In the genomic region with DNA sequence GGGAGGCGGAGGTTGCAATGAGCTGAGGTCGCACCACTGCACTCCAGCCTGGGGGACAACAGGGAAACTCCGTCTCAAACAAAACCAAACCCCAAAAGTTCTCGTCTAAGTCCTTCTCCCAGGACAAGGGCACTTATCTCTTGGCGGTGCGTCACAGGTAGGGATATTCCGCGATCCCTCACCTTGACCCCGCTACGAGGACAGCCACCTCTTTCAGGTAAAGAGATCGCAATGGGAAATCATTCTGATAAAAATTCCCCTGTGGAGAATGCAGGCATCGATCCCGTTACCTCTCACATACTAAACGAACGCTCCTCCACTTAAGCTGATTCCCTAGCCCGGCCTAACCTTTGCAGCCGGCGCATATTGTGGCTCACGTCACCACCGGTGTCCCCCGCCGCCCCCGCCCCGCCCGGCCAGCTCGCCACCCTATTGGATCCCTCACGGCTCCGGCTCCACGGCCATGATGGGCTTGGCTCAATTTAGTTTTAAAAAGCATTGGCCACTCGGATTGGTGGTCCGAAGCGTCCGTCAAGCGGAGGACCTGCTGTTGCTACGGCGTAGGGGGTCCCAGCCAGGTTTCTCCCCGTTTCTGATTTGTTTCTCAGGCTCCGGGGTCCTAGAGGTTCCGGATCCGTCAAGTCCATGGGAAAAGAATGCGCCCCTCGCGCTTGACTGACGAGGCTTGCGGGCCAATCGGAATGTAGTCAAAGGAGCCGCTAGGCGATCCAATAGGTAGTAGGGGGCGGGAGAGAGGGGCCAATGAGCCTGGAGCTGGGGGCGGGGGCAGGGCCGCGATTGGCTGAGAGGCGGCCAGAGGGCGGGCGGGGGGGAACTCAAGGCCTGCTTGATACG, we compare ENCODE assay signal across 8 cellular contexts. TPM values are rescaled to one million over a fixed set of nuclear protein-coding genes. Genes with fewer than 3 reads are reported as not detected.
DNase-seq lines count a peak whose midpoint lies in the region; ATAC-seq and TF ChIP-seq lines count a peak whose summit lies in the region.

No MANE protein-coding gene starts in this region.

- TF ChIP-seq POLR2A in prostate gland (IDR thresholded peaks at IDR 0.05), result no peak

- H3K36me3 ChIP-seq in right atrium auricular region (no peaks in the 10 kb centered on the region), prostate gland (no peaks in the 10 kb centered on the region)

- no peaks in the 10 kb centered on the region for H3K27me3 Mint-ChIP-seq in T-helper 17 cell

- DNase-seq in NCI-H187 (lab: John Stamatoyannopoulos, UW), result peak; percentile 94 to 95
- DNase-seq in T-helper 17 cell, result peak; percentile 91 to 93 (median 91)
- DNase-seq in anterior cingulate cortex (lab: John Stamatoyannopoulos, UW), result peak; percentile 86 to 100 (median 98)
- DNase-seq in right atrium auricular region (ENCODE audit: low spot score), result peak; percentile 99
- peak; percentile 98 for DNase-seq in prostate gland (ENCODE audit: low spot score)
- DNase-seq in ureter (ENCODE audit: low spot score), result peak; percentile 97

- H3K4me3 ChIP-seq in right atrium auricular region (peak overlapping the region; percentile 82 to 97), prostate gland (peak overlapping the region; percentile 96 to 97)

- peaks cover 2% of the 10 kb centered on the region for H3K36me3 Mint-ChIP-seq in T-helper 17 cell (ENCODE audit: low read depth)

- H3K27ac Mint-ChIP-seq in T-helper 17 cell, result peak overlapping the region; percentile 96

- no peak for TF ChIP-seq CTCF in right atrium auricular region (IDR thresholded peaks at IDR 0.05)
- TF ChIP-seq CTCF in prostate gland (IDR thresholded peaks at IDR 0.05), result peak in 1 of 4 experiments; percentile 38

- 4% methylated on average over 56 of the region's 56 CpGs for WGBS in prostate gland

- H3K4me3 Mint-ChIP-seq in T-helper 17 cell, result peak overlapping the region; percentile 94

- H3K9me3 ChIP-seq in T-helper 17 cell (ENCODE audit: control insufficient read depth, low read length, poor library complexity, severe bottlenecking) (no peaks in the 10 kb centered on the region), right atrium auricular region (no peaks in the 10 kb centered on the region), prostate gland (no peaks in the 10 kb centered on the region)

- H3K27ac ChIP-seq in right atrium auricular region (peak overlapping the region; percentile 98 to 99), prostate gland (peak overlapping the region; percentile 98 to 99)

- H3K4me1 ChIP-seq in right atrium auricular region, result peaks cover 0 to 42% of the 10 kb centered on the region in 2 donors
- no peaks in the 10 kb centered on the region for H3K4me1 ChIP-seq in prostate gland (replicated peaks)

- ATAC-seq in GM18499 (IDR thresholded peaks at IDR 0.05; ENCODE audit: insufficient read depth, unreplicated experiment) (peak; percentile 54), HG02943 (IDR thresholded peaks at IDR 0.05; ENCODE audit: low read depth, unreplicated experiment) (peak; percentile 82), T-helper 17 cell (peak; percentile 92)

- peaks cover 26% of the 10 kb centered on the region for H3K4me1 Mint-ChIP-seq in T-helper 17 cell

- no peaks in the 10 kb centered on the region for H3K27me3 ChIP-seq in right atrium auricular region
- H3K27me3 ChIP-seq in prostate gland (replicated peaks; ENCODE audit: insufficient read depth), result no peaks in the 10 kb centered on the region

- intact Hi-C loops in prostate gland (cut with DNase I), result loop anchor here (5.0 kb wide), 1 partner anchor 188 kb away; a partner anchor contains a TSS

RNA-seq across cellular contexts. Expression of a gene that starts 0.4 kb away (rescaled TPM):
- total RNA-seq in T-helper 17 cell (100 to 1,000 TPM; 134 to 136 TPM), right atrium auricular region (10 to 100 TPM; 81.1 to 95.2 TPM), prostate gland (100 to 1,000 TPM; 118 to 146 TPM), ureter (183 TPM)

Comparison
In these comparisons a context has a peak if more than half of its experiments do, and no peak if none do; other contexts are left out.
1. Peak in every context shown above with its lines: DNase-seq, ATAC-seq, H3K4me3 ChIP-seq and H3K27ac ChIP-seq.